Comparison of ENCODE assay signal across 8 cellular contexts in genomic region chr15:88982304-88982945, GRCh38.
A peak's percentile ranks its signal among the peaks of the same experiment; 100 is the strongest.
DNase-seq lines count a peak whose midpoint lies in the region; ATAC-seq and TF ChIP-seq lines count a peak whose summit lies in the region.

No MANE protein-coding gene starts in this region.

- CTCF ChIA-PET in activated CD4-positive, alpha-beta T cell treated with anti-CD3 and anti-CD28 coated beads, Interleukin-2, amount 10 ng/mL, durations not matched to agents 7 days and 5 days (lab: Charles Lee): interaction anchor here (1.0 to 1.3 kb wide), 2 partner anchors 12 to 22 kb away, joined by 4 to 5 read pairs; no protein-coding TSS in a partner anchor
- CTCF ChIA-PET in activated CD8-positive, alpha-beta T cell treated with anti-CD3 and anti-CD28 coated beads for 36 hours (lab: Charles Lee): interaction anchor here (0.8 to 2.0 kb wide), 2 partner anchors 9 to 78 kb away, joined by 3 to 4 read pairs; no protein-coding TSS in a partner anchor

- no peak for TF ChIP-seq CTCF in VCaP (conservative IDR thresholded peaks at IDR 0.05)
- TF ChIP-seq CTCF in activated CD8-positive, alpha-beta T cell treated with anti-CD3 and anti-CD28 coated beads for 36 hours (IDR thresholded peaks at IDR 0.05): no peak

- no peaks in the 10 kb centered on the region for H3K36me3 Mint-ChIP-seq in naive B cell
- H3K36me3 Mint-ChIP-seq in activated CD4-positive, alpha-beta T cell treated with anti-CD3 and anti-CD28 coated beads, Interleukin-2, amount 10 ng/mL, durations not matched to agents 7 days and 5 days (ENCODE audit: low read depth): no peaks in the 10 kb centered on the region
- H3K36me3 Mint-ChIP-seq in activated CD8-positive, alpha-beta T cell treated with anti-CD3 and anti-CD28 coated beads for 36 hours (ENCODE audit: low read depth): no peaks in the 10 kb centered on the region

- 0 out of 2 replicates have a peak overlapping the region, but pooled peaks have one; percentile 4 for H3K27ac ChIP-seq in VCaP

- peaks cover 0 to 13% (median 0%) of the 10 kb centered on the region in 3 donors for H3K27me3 Mint-ChIP-seq in naive B cell
- H3K27me3 Mint-ChIP-seq in activated CD4-positive, alpha-beta T cell treated with anti-CD3 and anti-CD28 coated beads, Interleukin-2, amount 10 ng/mL, durations not matched to agents 7 days and 5 days: no peaks in the 10 kb centered on the region
- no peaks in the 10 kb centered on the region for H3K27me3 Mint-ChIP-seq in activated CD8-positive, alpha-beta T cell treated with anti-CD3 and anti-CD28 coated beads for 36 hours

- peaks cover 5 to 13% (median 7%) of the 10 kb centered on the region in 3 donors for H3K4me1 Mint-ChIP-seq in naive B cell
- H3K4me1 Mint-ChIP-seq in activated CD4-positive, alpha-beta T cell treated with anti-CD3 and anti-CD28 coated beads, Interleukin-2, amount 10 ng/mL, durations not matched to agents 7 days and 5 days: peaks cover 2% of the 10 kb centered on the region
- no peaks in the 10 kb centered on the region for H3K4me1 Mint-ChIP-seq in activated CD8-positive, alpha-beta T cell treated with anti-CD3 and anti-CD28 coated beads for 36 hours (ENCODE audit: low read depth)

- peak overlapping the region in 1 of 8 donors; percentile 7 for H3K4me3 Mint-ChIP-seq in naive B cell
- no peak overlapping the region for H3K4me3 Mint-ChIP-seq in activated CD4-positive, alpha-beta T cell treated with anti-CD3 and anti-CD28 coated beads, Interleukin-2, amount 10 ng/mL, durations not matched to agents 7 days and 5 days
- no peak overlapping the region for H3K4me3 Mint-ChIP-seq in activated CD8-positive, alpha-beta T cell treated with anti-CD3 and anti-CD28 coated beads for 36 hours

- intact Hi-C loops in activated CD8-positive, alpha-beta T cell treated with anti-CD3 and anti-CD28 coated beads for 36 hours (cut with micrococcal nuclease): no loop called here

- no peaks in the 10 kb centered on the region for H3K9me3 Mint-ChIP-seq in naive B cell
- H3K9me3 Mint-ChIP-seq in activated CD4-positive, alpha-beta T cell treated with anti-CD3 and anti-CD28 coated beads, Interleukin-2, amount 10 ng/mL, durations not matched to agents 7 days and 5 days: no peaks in the 10 kb centered on the region
- no peaks in the 10 kb centered on the region for H3K9me3 Mint-ChIP-seq in activated CD8-positive, alpha-beta T cell treated with anti-CD3 and anti-CD28 coated beads for 36 hours

- peak overlapping the region in 1 of 6 donors; percentile 33 for H3K27ac Mint-ChIP-seq in naive B cell
- no peak overlapping the region for H3K27ac Mint-ChIP-seq in activated CD4-positive, alpha-beta T cell treated with anti-CD3 and anti-CD28 coated beads, Interleukin-2, amount 10 ng/mL, durations not matched to agents 7 days and 5 days
- H3K27ac Mint-ChIP-seq in activated CD8-positive, alpha-beta T cell treated with anti-CD3 and anti-CD28 coated beads for 36 hours: no peak overlapping the region

- ATAC-seq in GM19043 (IDR thresholded peaks at IDR 0.05; ENCODE audit: low read depth, unreplicated experiment) (peak; percentile 96), HG03039 (IDR thresholded peaks at IDR 0.05; ENCODE audit: unreplicated experiment) (peak; percentile 95), naive B cell (ENCODE audit: low read depth in 2 of 2) (peak; percentile 84 to 90)
- ATAC-seq in activated CD8-positive, alpha-beta T cell treated with anti-CD3 and anti-CD28 coated beads for 36 hours: no peak

- POLR2A ChIA-PET in activated CD4-positive, alpha-beta T cell treated with anti-CD3 and anti-CD28 coated beads, Interleukin-2, amount 10 ng/mL, durations not matched to agents 7 days and 5 days (lab: Charles Lee): no interaction called here
- POLR2A ChIA-PET in activated CD8-positive, alpha-beta T cell treated with anti-CD3 and anti-CD28 coated beads for 36 hours (lab: Charles Lee): no interaction called here

- DNase-seq in naive B cell (no peak), NCI-H2227 treated with DMSO at 0.1 percent for 48 hours (lab: John Stamatoyannopoulos, UW) (no peak)
- DNase-seq in activated CD4-positive, alpha-beta T cell treated with anti-CD3 and anti-CD28 coated beads, Interleukin-2, amount 10 ng/mL, durations not matched to agents 7 days and 5 days: no peak
- DNase-seq in stimulated activated CD4-positive, alpha-beta T cell treated with anti-CD3 and anti-CD28 coated beads, Interleukin-4, amount 100 ng/mL, for 1 hour: no peak
- no peak for DNase-seq in activated CD8-positive, alpha-beta T cell treated with anti-CD3 and anti-CD28 coated beads for 36 hours
